Comparison of ENCODE assay signal across 2 cellular contexts in the genomic region with DNA sequence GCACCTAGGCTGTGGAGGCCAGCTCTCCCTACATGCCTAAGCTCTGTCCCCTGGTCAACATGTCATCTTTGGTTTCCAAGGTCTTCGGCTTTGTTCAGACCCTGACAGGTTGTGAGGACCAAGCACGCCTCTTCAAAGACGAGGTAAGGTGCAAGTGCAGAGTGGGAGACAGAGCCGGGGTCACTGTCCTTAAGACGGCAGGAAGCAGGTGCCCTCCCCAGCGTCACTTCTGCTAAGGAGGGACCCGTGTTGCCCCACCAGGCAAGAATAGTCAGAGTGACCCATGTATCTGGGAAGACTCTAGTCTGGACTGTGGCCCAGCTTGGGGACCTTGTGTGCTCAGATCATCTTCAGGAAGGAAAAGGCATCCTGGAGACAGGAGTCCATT.
TF ChIP-seq lines count a peak whose summit lies in the region.

No MANE protein-coding gene starts in this region.

TF ChIP-seq in SK-N-SH treated with all-trans-retinoic acid at 6 μM for 48 hours, 23 proteins besides CTCF, POLR2A, EP300 and RAD21:
- TF ChIP-seq ZC3H10 (CRISPR knock-in tag; IDR thresholded peaks at IDR 0.05): no peak
- TF ChIP-seq, protein P1, sequence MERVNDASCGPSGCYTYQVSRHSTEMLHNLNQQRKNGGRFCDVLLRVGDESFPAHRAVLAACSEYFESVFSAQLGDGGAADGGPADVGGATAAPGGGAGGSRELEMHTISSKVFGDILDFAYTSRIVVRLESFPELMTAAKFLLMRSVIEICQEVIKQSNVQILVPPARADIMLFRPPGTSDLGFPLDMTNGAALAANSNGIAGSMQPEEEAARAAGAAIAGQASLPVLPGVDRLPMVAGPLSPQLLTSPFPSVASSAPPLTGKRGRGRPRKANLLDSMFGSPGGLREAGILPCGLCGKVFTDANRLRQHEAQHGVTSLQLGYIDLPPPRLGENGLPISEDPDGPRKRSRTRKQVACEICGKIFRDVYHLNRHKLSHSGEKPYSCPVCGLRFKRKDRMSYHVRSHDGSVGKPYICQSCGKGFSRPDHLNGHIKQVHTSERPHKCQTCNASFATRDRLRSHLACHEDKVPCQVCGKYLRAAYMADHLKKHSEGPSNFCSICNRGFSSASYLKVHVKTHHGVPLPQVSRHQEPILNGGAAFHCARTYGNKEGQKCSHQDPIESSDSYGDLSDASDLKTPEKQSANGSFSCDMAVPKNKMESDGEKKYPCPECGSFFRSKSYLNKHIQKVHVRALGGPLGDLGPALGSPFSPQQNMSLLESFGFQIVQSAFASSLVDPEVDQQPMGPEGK (CRISPR knock-in tag; IDR thresholded peaks at IDR 0.05; ENCODE audit: borderline replicate concordance): no peak
- TF ChIP-seq ZFP30 (CRISPR knock-in tag; IDR thresholded peaks at IDR 0.05): no peak
- TF ChIP-seq CSDC2 (CRISPR knock-in tag; IDR thresholded peaks at IDR 0.05): no peak
- TF ChIP-seq, protein P2, sequence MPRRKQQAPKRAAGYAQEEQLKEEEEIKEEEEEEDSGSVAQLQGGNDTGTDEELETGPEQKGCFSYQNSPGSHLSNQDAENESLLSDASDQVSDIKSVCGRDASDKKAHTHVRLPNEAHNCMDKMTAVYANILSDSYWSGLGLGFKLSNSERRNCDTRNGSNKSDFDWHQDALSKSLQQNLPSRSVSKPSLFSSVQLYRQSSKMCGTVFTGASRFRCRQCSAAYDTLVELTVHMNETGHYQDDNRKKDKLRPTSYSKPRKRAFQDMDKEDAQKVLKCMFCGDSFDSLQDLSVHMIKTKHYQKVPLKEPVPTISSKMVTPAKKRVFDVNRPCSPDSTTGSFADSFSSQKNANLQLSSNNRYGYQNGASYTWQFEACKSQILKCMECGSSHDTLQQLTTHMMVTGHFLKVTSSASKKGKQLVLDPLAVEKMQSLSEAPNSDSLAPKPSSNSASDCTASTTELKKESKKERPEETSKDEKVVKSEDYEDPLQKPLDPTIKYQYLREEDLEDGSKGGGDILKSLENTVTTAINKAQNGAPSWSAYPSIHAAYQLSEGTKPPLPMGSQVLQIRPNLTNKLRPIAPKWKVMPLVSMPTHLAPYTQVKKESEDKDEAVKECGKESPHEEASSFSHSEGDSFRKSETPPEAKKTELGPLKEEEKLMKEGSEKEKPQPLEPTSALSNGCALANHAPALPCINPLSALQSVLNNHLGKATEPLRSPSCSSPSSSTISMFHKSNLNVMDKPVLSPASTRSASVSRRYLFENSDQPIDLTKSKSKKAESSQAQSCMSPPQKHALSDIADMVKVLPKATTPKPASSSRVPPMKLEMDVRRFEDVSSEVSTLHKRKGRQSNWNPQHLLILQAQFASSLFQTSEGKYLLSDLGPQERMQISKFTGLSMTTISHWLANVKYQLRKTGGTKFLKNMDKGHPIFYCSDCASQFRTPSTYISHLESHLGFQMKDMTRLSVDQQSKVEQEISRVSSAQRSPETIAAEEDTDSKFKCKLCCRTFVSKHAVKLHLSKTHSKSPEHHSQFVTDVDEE (CRISPR knock-in tag; IDR thresholded peaks at IDR 0.05): no peak
- TF ChIP-seq, protein P3, sequence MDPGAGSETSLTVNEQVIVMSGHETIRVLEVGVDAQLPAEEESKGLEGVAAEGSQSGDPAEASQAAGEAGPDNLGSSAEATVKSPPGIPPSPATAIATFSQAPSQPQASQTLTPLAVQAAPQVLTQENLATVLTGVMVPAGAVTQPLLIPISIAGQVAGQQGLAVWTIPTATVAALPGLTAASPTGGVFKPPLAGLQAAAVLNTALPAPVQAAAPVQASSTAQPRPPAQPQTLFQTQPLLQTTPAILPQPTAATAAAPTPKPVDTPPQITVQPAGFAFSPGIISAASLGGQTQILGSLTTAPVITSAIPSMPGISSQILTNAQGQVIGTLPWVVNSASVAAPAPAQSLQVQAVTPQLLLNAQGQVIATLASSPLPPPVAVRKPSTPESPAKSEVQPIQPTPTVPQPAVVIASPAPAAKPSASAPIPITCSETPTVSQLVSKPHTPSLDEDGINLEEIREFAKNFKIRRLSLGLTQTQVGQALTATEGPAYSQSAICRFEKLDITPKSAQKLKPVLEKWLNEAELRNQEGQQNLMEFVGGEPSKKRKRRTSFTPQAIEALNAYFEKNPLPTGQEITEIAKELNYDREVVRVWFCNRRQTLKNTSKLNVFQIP (CRISPR knock-in tag; IDR thresholded peaks at IDR 0.05; ENCODE audit: borderline replicate concordance, low read depth): no peak
- TF ChIP-seq GLIS3 (CRISPR knock-in tag; IDR thresholded peaks at IDR 0.05): no peak
- no peak for TF ChIP-seq ZFP3 (CRISPR knock-in tag; IDR thresholded peaks at IDR 0.05)
- TF ChIP-seq OSR1 (CRISPR knock-in tag; IDR thresholded peaks at IDR 0.05): no peak
- TF ChIP-seq TOX (CRISPR knock-in tag; IDR thresholded peaks at IDR 0.05; ENCODE audit: borderline replicate concordance): no peak
- no peak for TF ChIP-seq ZNF70 (CRISPR knock-in tag; IDR thresholded peaks at IDR 0.05)
- TF ChIP-seq, protein P4, sequence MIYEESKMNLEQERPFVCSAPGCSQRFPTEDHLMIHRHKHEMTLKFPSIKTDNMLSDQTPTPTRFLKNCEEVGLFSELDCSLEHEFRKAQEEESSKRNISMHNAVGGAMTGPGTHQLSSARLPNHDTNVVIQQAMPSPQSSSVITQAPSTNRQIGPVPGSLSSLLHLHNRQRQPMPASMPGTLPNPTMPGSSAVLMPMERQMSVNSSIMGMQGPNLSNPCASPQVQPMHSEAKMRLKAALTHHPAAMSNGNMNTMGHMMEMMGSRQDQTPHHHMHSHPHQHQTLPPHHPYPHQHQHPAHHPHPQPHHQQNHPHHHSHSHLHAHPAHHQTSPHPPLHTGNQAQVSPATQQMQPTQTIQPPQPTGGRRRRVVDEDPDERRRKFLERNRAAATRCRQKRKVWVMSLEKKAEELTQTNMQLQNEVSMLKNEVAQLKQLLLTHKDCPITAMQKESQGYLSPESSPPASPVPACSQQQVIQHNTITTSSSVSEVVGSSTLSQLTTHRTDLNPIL (CRISPR knock-in tag; IDR thresholded peaks at IDR 0.05; ENCODE audit: low read depth): no peak
- no peak for TF ChIP-seq BACH2 (CRISPR knock-in tag; IDR thresholded peaks at IDR 0.05; ENCODE audit: borderline replicate concordance)

TF ChIP-seq in SK-N-SH, 30 proteins besides CTCF, POLR2A, EP300 and RAD21 (continued from another document):
- TF ChIP-seq, protein P5, sequence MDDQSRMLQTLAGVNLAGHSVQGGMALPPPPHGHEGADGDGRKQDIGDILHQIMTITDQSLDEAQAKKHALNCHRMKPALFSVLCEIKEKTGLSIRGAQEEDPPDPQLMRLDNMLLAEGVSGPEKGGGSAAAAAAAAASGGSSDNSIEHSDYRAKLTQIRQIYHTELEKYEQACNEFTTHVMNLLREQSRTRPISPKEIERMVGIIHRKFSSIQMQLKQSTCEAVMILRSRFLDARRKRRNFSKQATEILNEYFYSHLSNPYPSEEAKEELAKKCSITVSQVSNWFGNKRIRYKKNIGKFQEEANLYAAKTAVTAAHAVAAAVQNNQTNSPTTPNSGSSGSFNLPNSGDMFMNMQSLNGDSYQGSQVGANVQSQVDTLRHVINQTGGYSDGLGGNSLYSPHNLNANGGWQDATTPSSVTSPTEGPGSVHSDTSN (IDR thresholded peaks at IDR 0.05): no peak
- no peak for TF ChIP-seq JUND (IDR thresholded peaks at IDR 0.05)
- TF ChIP-seq TCF12 (IDR thresholded peaks at IDR 0.05): no peak
- no peak for TF ChIP-seq SIN3A (IDR thresholded peaks at IDR 0.05; ENCODE audit: borderline replicate concordance, low read depth, low read length)
- TF ChIP-seq, protein P6, sequence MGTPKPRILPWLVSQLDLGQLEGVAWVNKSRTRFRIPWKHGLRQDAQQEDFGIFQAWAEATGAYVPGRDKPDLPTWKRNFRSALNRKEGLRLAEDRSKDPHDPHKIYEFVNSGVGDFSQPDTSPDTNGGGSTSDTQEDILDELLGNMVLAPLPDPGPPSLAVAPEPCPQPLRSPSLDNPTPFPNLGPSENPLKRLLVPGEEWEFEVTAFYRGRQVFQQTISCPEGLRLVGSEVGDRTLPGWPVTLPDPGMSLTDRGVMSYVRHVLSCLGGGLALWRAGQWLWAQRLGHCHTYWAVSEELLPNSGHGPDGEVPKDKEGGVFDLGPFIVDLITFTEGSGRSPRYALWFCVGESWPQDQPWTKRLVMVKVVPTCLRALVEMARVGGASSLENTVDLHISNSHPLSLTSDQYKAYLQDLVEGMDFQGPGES (IDR thresholded peaks at IDR 0.05; ENCODE audit: low read depth, low read length): no peak
- TF ChIP-seq NFIC (IDR thresholded peaks at IDR 0.05; ENCODE audit: borderline replicate concordance): no peak
- TF ChIP-seq, protein P7, sequence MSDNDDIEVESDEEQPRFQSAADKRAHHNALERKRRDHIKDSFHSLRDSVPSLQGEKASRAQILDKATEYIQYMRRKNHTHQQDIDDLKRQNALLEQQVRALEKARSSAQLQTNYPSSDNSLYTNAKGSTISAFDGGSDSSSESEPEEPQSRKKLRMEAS (IDR thresholded peaks at IDR 0.05; ENCODE audit: low read depth): no peak
- TF ChIP-seq, protein P8, sequence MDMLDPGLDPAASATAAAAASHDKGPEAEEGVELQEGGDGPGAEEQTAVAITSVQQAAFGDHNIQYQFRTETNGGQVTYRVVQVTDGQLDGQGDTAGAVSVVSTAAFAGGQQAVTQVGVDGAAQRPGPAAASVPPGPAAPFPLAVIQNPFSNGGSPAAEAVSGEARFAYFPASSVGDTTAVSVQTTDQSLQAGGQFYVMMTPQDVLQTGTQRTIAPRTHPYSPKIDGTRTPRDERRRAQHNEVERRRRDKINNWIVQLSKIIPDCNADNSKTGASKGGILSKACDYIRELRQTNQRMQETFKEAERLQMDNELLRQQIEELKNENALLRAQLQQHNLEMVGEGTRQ (IDR thresholded peaks at IDR 0.05; ENCODE audit: borderline replicate concordance, low read depth, low read length): no peak
- TF ChIP-seq CHD2 (IDR thresholded peaks at IDR 0.05; ENCODE audit: low read length, partially characterized antibody): no peak
